ENCODE assay signal across 7 cellular contexts in genomic region chr17:49360796-49361128, GRCh38. TPM values are rescaled to one million over a fixed set of nuclear protein-coding genes. Genes with fewer than 3 reads are reported as not detected.
A peak's percentile ranks its signal among the peaks of the same experiment; 100 is the strongest.
DNase-seq lines count a peak whose midpoint lies in the region; ATAC-seq and TF ChIP-seq lines count a peak whose summit lies in the region.

No MANE protein-coding gene starts in this region.

- CTCF ChIA-PET in OCI-LY7 (lab: Charles Lee; ENCODE audit: unreplicated experiment) = no interaction called here

- peaks cover 29% of the 10 kb centered on the region for H3K36me3 Mint-ChIP-seq in effector memory CD8-positive, alpha-beta T cell (ENCODE audit: insufficient read depth)

- H3K4me1 ChIP-seq in OCI-LY7 (ENCODE audit: insufficient read depth, low read length, poor library complexity, severe bottlenecking) = peaks cover 49% of the 10 kb centered on the region
- peaks cover 9 to 16% of the 10 kb centered on the region in 2 donors for H3K4me1 ChIP-seq in neuronal stem cell (ENCODE audit: control insufficient read depth in 2 of 2, insufficient read depth in 1 of 2, low read depth in 1 of 2, low read length in 2 of 2)

- H4K91ac ChIP-seq in neuronal stem cell (ENCODE audit: low read depth, low read length, poor library complexity) = no peak overlapping the region

- no peaks in the 10 kb centered on the region for H3K36me3 ChIP-seq in OCI-LY7 (ENCODE audit: insufficient read depth, low read length)
- no peaks in the 10 kb centered on the region for H3K36me3 ChIP-seq in neuronal stem cell (replicated peaks in 1 of 2; ENCODE audit: control insufficient read depth in 2 of 2, insufficient read depth in 2 of 2, low read length in 2 of 2)

- peaks cover 53% of the 10 kb centered on the region for H3K79me2 ChIP-seq in OCI-LY7 (ENCODE audit: insufficient read depth, low read depth, low read length)

- no peak overlapping the region for H2BK120ac ChIP-seq in neuronal stem cell (ENCODE audit: low read depth, low read length)

- POLR2A ChIA-PET in OCI-LY7 (lab: Charles Lee) = interaction anchor here (0.6 to 0.8 kb wide), 2 partner anchors 20 to 44 kb away, joined by 3 to 4 read pairs; no protein-coding TSS in a partner anchor

- no peak overlapping the region for H2BK5ac ChIP-seq in neuronal stem cell (ENCODE audit: low read length)

- H3K4me3 ChIP-seq in OCI-LY7 (ENCODE audit: low read depth, low read length, poor library complexity, severe bottlenecking) = peak overlapping the region; percentile 89
- peak overlapping the region; percentile 72 to 99 for H3K4me3 ChIP-seq in neuronal stem cell (ENCODE audit: low read length in 2 of 2)

- no peaks in the 10 kb centered on the region for H3K9me2 ChIP-seq in OCI-LY7 (ENCODE audit: insufficient read depth, low read length)

- intact Hi-C loops in OCI-LY7 (cut with micrococcal nuclease; ENCODE audit: unreplicated experiment) = loop anchor here (2.0 kb wide), 1 partner anchor 34 kb away; no protein-coding TSS in a partner anchor

- DNase-seq in OCI-LY7 (ENCODE audit: low spot score) = no peak
- no peak for DNase-seq in effector memory CD8-positive, alpha-beta T cell
- no peak for DNase-seq in neuronal stem cell (ENCODE audit: low spot score)
- no peak for DNase-seq in erythroblast (lab: John Stamatoyannopoulos, UW)

- no peaks in the 10 kb centered on the region for H3K27me3 ChIP-seq in neuronal stem cell (ENCODE audit: control insufficient read depth in 3 of 3, insufficient read depth in 3 of 3, low read depth in 1 of 3, low read length in 3 of 3)

- H3K9ac ChIP-seq in neuronal stem cell (ENCODE audit: low read depth, low read length, poor library complexity) = peak overlapping the region; percentile 95

- WGBS in neuronal stem cell (ENCODE audit: extremely low coverage in 2 of 2, insufficient read length in 2 of 2, insufficient replicate concordance in 1 of 2), 2 donors = no CpG with 5 or more reads among the region's 8 CpGs

- H4K8ac ChIP-seq in neuronal stem cell (ENCODE audit: low read depth, low read length) = no peak overlapping the region

- ATAC-seq in GM21529 (IDR thresholded peaks at IDR 0.05; ENCODE audit: unreplicated experiment) (peak; percentile 18), GM18520 (IDR thresholded peaks at IDR 0.05; ENCODE audit: unreplicated experiment) (no peak), GM21737 (IDR thresholded peaks at IDR 0.05; ENCODE audit: unreplicated experiment) (no peak)
- ATAC-seq in effector memory CD8-positive, alpha-beta T cell (replicated peaks) = no peak

- H3K4me2 ChIP-seq in OCI-LY7 (ENCODE audit: low read length) (peak overlapping the region; percentile 99), neuronal stem cell (ENCODE audit: insufficient read depth, low read length, poor library complexity, severe bottlenecking) (peak overlapping the region; percentile 76)

- peaks cover 3% of the 10 kb centered on the region for H3K79me1 ChIP-seq in neuronal stem cell (ENCODE audit: low read depth, low read length)

- H4K20me1 ChIP-seq in OCI-LY7 (ENCODE audit: insufficient read depth, low read length) = peaks cover 33% of the 10 kb centered on the region

- no peak for TF ChIP-seq POLR2A in erythroblast (IDR thresholded peaks at IDR 0.05; ENCODE audit: low read length)

- H2AK5ac ChIP-seq in neuronal stem cell (ENCODE audit: low read depth, low read length) = no peak overlapping the region

- no peak overlapping the region for H3K4ac ChIP-seq in neuronal stem cell (ENCODE audit: low read length)

- H3K14ac ChIP-seq in neuronal stem cell (ENCODE audit: low read length) = no peak overlapping the region

- H3K23ac ChIP-seq in neuronal stem cell (ENCODE audit: low read depth, low read length, poor library complexity) = no peak overlapping the region

- H3K18ac ChIP-seq in neuronal stem cell (ENCODE audit: low read length) = no peak overlapping the region

- H3K4me1 Mint-ChIP-seq in effector memory CD8-positive, alpha-beta T cell (ENCODE audit: low read depth in 2 of 2) = peaks cover 45 to 66% of the 10 kb centered on the region in 2 donors

- H3K9me3 ChIP-seq in OCI-LY7 (ENCODE audit: low read length) = no peaks in the 10 kb centered on the region
- H3K9me3 ChIP-seq in neuronal stem cell (replicated peaks in 1 of 2; ENCODE audit: control insufficient read depth in 2 of 2, insufficient read depth in 1 of 2, low read depth in 1 of 2, low read length in 2 of 2) = no peaks in the 10 kb centered on the region

- TF ChIP-seq CTCF in OCI-LY7 (conservative IDR thresholded peaks at IDR 0.05; ENCODE audit: low read length) = no peak

- no TSS peak for BruUV-seq in OCI-LY7 (replicated peaks; lab: Mats Ljungman, UMichigan)

- no peaks in the 10 kb centered on the region for H3K9me3 Mint-ChIP-seq in effector memory CD8-positive, alpha-beta T cell

- H2BK12ac ChIP-seq in neuronal stem cell (ENCODE audit: low read length) = no peak overlapping the region

- no peak overlapping the region for H2BK15ac ChIP-seq in neuronal stem cell (ENCODE audit: low read length)

- no peaks in the 10 kb centered on the region for H3K27me3 Mint-ChIP-seq in effector memory CD8-positive, alpha-beta T cell

- H3K27ac ChIP-seq in OCI-LY7 (ENCODE audit: low read depth, low read length, poor library complexity, severe bottlenecking) (peak overlapping the region; percentile 88), neuronal stem cell (replicated peaks; ENCODE audit: low read length) (no peak overlapping the region)

- H3K4me3 Mint-ChIP-seq in effector memory CD8-positive, alpha-beta T cell = peak overlapping the region; percentile 86 to 89

- H2AFZ ChIP-seq in OCI-LY7 (ENCODE audit: low read length) (no peak overlapping the region; the same call in 1 of the 2 replicates), neuronal stem cell (ENCODE audit: low read length) (peak overlapping the region; percentile 97)

- peak overlapping the region; percentile 87 to 91 for H3K27ac Mint-ChIP-seq in effector memory CD8-positive, alpha-beta T cell

RNA-seq across cellular contexts. Expression of gene ZNF652, which starts 1.3 kb away (rescaled TPM):
- 35.4 and 36.8 TPM in 2 replicates for total RNA-seq in OCI-LY7 (2014; rRNA removed; shearing (Covaris generic))
- 69.7 and 81.0 TPM in 2 replicates for total RNA-seq in OCI-LY7 (2022)
- polyA plus RNA-seq in neuronal stem cell (2013, experiment 1 of 2) = 27.1 TPM
- polyA plus RNA-seq in neuronal stem cell (2013, experiment 2 of 2) = 28.1 TPM

RNA-seq across cellular contexts. Expression of gene PHB1, which starts 53.9 kb away (rescaled TPM):
- total RNA-seq in OCI-LY7 (2014; rRNA removed; shearing (Covaris generic)) = 131 and 137 TPM in 2 replicates
- total RNA-seq in OCI-LY7 (2022) = 175 and 217 TPM in 2 replicates
- polyA plus RNA-seq in neuronal stem cell (2013, experiment 1 of 2) = 110 TPM
- polyA plus RNA-seq in neuronal stem cell (2013, experiment 2 of 2) = 105 TPM
